In genomic region chr19:4531562-4532165, GRCh38 we compare ENCODE assay signal across 26 cellular contexts. TPM values are rescaled to one million over a fixed set of nuclear protein-coding genes. Genes with fewer than 3 reads are reported as not detected.
DNase-seq lines count a peak whose midpoint lies in the region; ATAC-seq, FAIRE-seq and TF ChIP-seq lines count a peak whose summit lies in the region.
"Had no signal": no experiment of that assay in that cellular context is flagged by ENCODE, and none has a peak within 500 bp of the region (broad histone marks: within the 10 kb centered on the region; RNA-seq: fewer than 3 reads in every experiment).

No MANE protein-coding gene starts in this region.

- POLR2A ChIA-PET in A549 (lab: Yijun Ruan, JAX), result no interaction called here
- POLR2A ChIA-PET in naive thymus-derived CD4-positive, alpha-beta T cell (lab: Charles Lee), result no interaction called here

- no peak overlapping the region for H3K27ac ChIP-seq in A549
- H3K27ac ChIP-seq in adrenal gland, result peak overlapping the region in 1 of 5 donors; percentile 5
- H3K27ac ChIP-seq in naive thymus-derived CD4-positive, alpha-beta T cell (ENCODE audit: low read depth, low read length), result no peak overlapping the region
- H3K27ac ChIP-seq: foreskin keratinocyte, hepatocyte, HL-60, left ventricle myocardium inferior, Peyer's patch, thoracic aorta had no signal

- H3K27ac Mint-ChIP-seq in naive thymus-derived CD4-positive, alpha-beta T cell, result no peak overlapping the region
- H3K27ac Mint-ChIP-seq: activated T-cell treated with anti-CD3 and anti-CD28 coated beads, Interleukin-2, amount 50 U/mL, for 24 hours; CD14-positive monocyte; T-helper 1 cell treated with Interleukin-12 subunit alpha and Interleukin-12 subunit beta and Interleukin-4 antibody, amounts not matched to agents 30 μg/mL and 1 μg/mL, for 36 hours had no signal

- no peak overlapping the region for H3K4me3 Mint-ChIP-seq in naive thymus-derived CD4-positive, alpha-beta T cell
- H3K4me3 Mint-ChIP-seq: activated T-cell treated with anti-CD3 and anti-CD28 coated beads, Interleukin-2, amount 50 U/mL, for 24 hours; neural crest cell; T-helper 1 cell treated with Interleukin-12 subunit alpha and Interleukin-12 subunit beta and Interleukin-4 antibody, amounts not matched to agents 30 μg/mL and 1 μg/mL, for 36 hours had no signal

- no peaks in the 10 kb centered on the region for H3K4me1 ChIP-seq in A549
- peaks cover 16% of the 10 kb centered on the region in 2 donors for H3K4me1 ChIP-seq in adrenal gland (replicated peaks in 1 of 2)
- H3K4me1 ChIP-seq in naive thymus-derived CD4-positive, alpha-beta T cell (ENCODE audit: control insufficient read depth in 2 of 2, insufficient read depth in 2 of 2, low read length in 2 of 2), result no peaks in the 10 kb centered on the region
- H3K4me1 ChIP-seq: foreskin keratinocyte had no signal

- DNase-seq in A549 (ENCODE audit: low read depth in 1 of 2, low spot score in 1 of 2), result no peak
- DNase-seq in DMS53 (lab: John Stamatoyannopoulos, UW), result peak; percentile 58
- peak in 5 of 7 donors; percentile 56 to 73 (median 66) for DNase-seq in adrenal gland
- DNase-seq in naive thymus-derived CD4-positive, alpha-beta T cell, result no peak
- DNase-seq in SW 1271 (lab: John Stamatoyannopoulos, UW), result no peak
- DNase-seq in amygdala (lab: John Stamatoyannopoulos, UW), result no peak
- DNase-seq in stimulated activated CD4-positive, alpha-beta T cell treated with anti-CD3 and anti-CD28 coated beads, Interleukin-12 subunit alpha, Interleukin-12 subunit beta, amount 100 ng/mL, for 4 hours, result no peak
- DNase-seq: activated CD4-positive, alpha-beta T cell treated with anti-CD3 and anti-CD28 coated beads for 4 hours; activated CD8-positive, alpha-beta memory T cell treated with anti-CD3 and anti-CD28 coated beads for 24 hours; activated naive CD4-positive, alpha-beta T cell; activated T-cell treated with anti-CD3 and anti-CD28 coated beads, Interleukin-2, amount 50 U/mL, for 24 hours; effector memory CD4-positive, alpha-beta T cell; foreskin keratinocyte; left ventricle myocardium inferior; NCI-H1048; NCI-H2029 treated with DMSO at 0.1 percent for 48 hours; NCI-H446 treated with DMSO at 0.1 percent for 48 hours; Peyer's patch had no signal

- TF ChIP-seq POLR2A in A549 (IDR thresholded peaks at IDR 0.05; ENCODE audit: low read length), result no peak
- no peak for TF ChIP-seq POLR2A in adrenal gland (IDR thresholded peaks at IDR 0.05)

- peaks cover 0 to 8% (median 5%) of the 10 kb centered on the region in 7 donors for H3K4me1 Mint-ChIP-seq in naive thymus-derived CD4-positive, alpha-beta T cell

- ATAC-seq in A549 (peak; percentile 38 to 45; a peak in 4 of 6 replicates), HG02884 (IDR thresholded peaks at IDR 0.05; ENCODE audit: unreplicated experiment) (no peak)
- ATAC-seq in naive thymus-derived CD4-positive, alpha-beta T cell, result peak; percentile 18
- ATAC-seq: foreskin keratinocyte had no signal

- TF ChIP-seq CTCF in A549 (IDR thresholded peaks at IDR 0.05), result no peak
- TF ChIP-seq CTCF in adrenal gland (IDR thresholded peaks at IDR 0.05), result no peak

- CTCF ChIA-PET in A549 (lab: Yijun Ruan, JAX), result interaction anchor here (2.8 kb wide), 1 partner anchor 8 kb away, joined by 12 read pairs; no protein-coding TSS in a partner anchor
- CTCF ChIA-PET in naive thymus-derived CD4-positive, alpha-beta T cell (lab: Charles Lee), result no interaction called here

- TF ChIP-seq RAD21 in A549 (conservative IDR thresholded peaks at IDR 0.05 in 1 of 2, IDR thresholded peaks at IDR 0.05 in 1 of 2), result no peak

- no peak for TF ChIP-seq EP300 in A549 (IDR thresholded peaks at IDR 0.05)

- H3K9me3 Mint-ChIP-seq in naive thymus-derived CD4-positive, alpha-beta T cell, result no peaks in the 10 kb centered on the region
- H3K9me3 Mint-ChIP-seq: activated T-cell treated with anti-CD3 and anti-CD28 coated beads, Interleukin-2, amount 50 U/mL, for 24 hours; neural crest cell; T-helper 1 cell treated with Interleukin-12 subunit alpha and Interleukin-12 subunit beta and Interleukin-4 antibody, amounts not matched to agents 30 μg/mL and 1 μg/mL, for 36 hours had no signal

- H3K36me3 Mint-ChIP-seq in naive thymus-derived CD4-positive, alpha-beta T cell, result no peaks in the 10 kb centered on the region
- H3K36me3 Mint-ChIP-seq: CD14-positive monocyte had no signal

- peaks cover 0 to 22% (median 12%) of the 10 kb centered on the region in 5 donors for H3K27me3 Mint-ChIP-seq in naive thymus-derived CD4-positive, alpha-beta T cell

- no peaks in the 10 kb centered on the region for H3K27me3 ChIP-seq in adrenal gland
- no peaks in the 10 kb centered on the region for H3K27me3 ChIP-seq in naive thymus-derived CD4-positive, alpha-beta T cell (ENCODE audit: control insufficient read depth in 2 of 2, insufficient read depth in 2 of 2, low read length in 2 of 2)
- H3K27me3 ChIP-seq: hepatocyte had no signal

- no peak overlapping the region for H3K4me3 ChIP-seq in A549
- no peak overlapping the region for H3K4me3 ChIP-seq in adrenal gland
- no peak overlapping the region for H3K4me3 ChIP-seq in naive thymus-derived CD4-positive, alpha-beta T cell (ENCODE audit: low read length)
- H3K4me3 ChIP-seq: hepatocyte, left ventricle myocardium inferior, Peyer's patch, thoracic aorta had no signal

- intact Hi-C loops in adrenal gland (cut with DNase I), result no loop called here
- intact Hi-C loops in naive thymus-derived CD4-positive, alpha-beta T cell (cut with micrococcal nuclease), result no loop called here

- FAIRE-seq in A549 (lab: Jason Lieb, UNC), result no peak
- FAIRE-seq: colon had no signal

- 63% methylated on average over 13 of the region's 28 CpGs for WGBS in A549 (ENCODE audit: missing lambda C conversion rate)
- 27 to 48% (median 39%) methylated on average over 14 to 28 of the region's 28 CpGs for WGBS in adrenal gland, 4 donors

- H3K36me3 ChIP-seq in adrenal gland (replicated peaks in 1 of 2), result no peaks in the 10 kb centered on the region
- no peaks in the 10 kb centered on the region for H3K36me3 ChIP-seq in naive thymus-derived CD4-positive, alpha-beta T cell (ENCODE audit: control insufficient read depth in 2 of 3, insufficient read depth in 3 of 3, low read length in 3 of 3)
- H3K36me3 ChIP-seq: left ventricle myocardium inferior, Peyer's patch, thoracic aorta had no signal

- H3K4me2 ChIP-seq in A549, result no peak overlapping the region
- H3K4me2 ChIP-seq: hepatocyte had no signal

- no peaks in the 10 kb centered on the region for H3K9me3 ChIP-seq in A549
- H3K9me3 ChIP-seq in adrenal gland (replicated peaks in 1 of 3), result no peaks in the 10 kb centered on the region
- H3K9me3 ChIP-seq in naive thymus-derived CD4-positive, alpha-beta T cell (ENCODE audit: control insufficient read depth in 2 of 3, low read length in 3 of 3), result no peaks in the 10 kb centered on the region
- H3K9me3 ChIP-seq: left ventricle myocardium inferior, Peyer's patch, thoracic aorta had no signal

RNA-seq across cellular contexts. Expression of gene PLIN5, which starts 3.4 kb away (rescaled TPM):
- polyA plus RNA-seq in A549 (2011; rRNA removed) (0.04 and 0.25 TPM in 2 replicates), A549 (2017; fragmentation: RNase III; extraction: RNeasy Plus Mini Kit Qiagen cat#74134 plus additional on column Dnase treatment) (0.08 to 0.11 TPM in 2 of 3 replicates, not detected in the other), adrenal gland (10 to 100 TPM in 1 of 3 donors, 1 to 10 TPM in 1, under 1 TPM in 1; 0.57 to 44.3 (median 9.0) TPM)
- 0.04 and 0.05 TPM in 2 replicates for polyA plus RNA-seq in A549 (2012; cell fraction: cytosol; rRNA removed)
- 0.31 and 0.49 TPM in 2 replicates for polyA plus RNA-seq in A549 (2012; cell fraction: nucleus; rRNA removed)
- polyA minus RNA-seq in A549 (2011; rRNA and poly(A)+ RNA removed), result not detected in 2 replicates
- 10 to 100 TPM in 4 of 8 donors, 1 to 10 TPM in 4; 1.5 to 47.6 (median 8.5) TPM for total RNA-seq in adrenal gland
- total RNA-seq in naive thymus-derived CD4-positive, alpha-beta T cell, result 1 to 10 TPM in 3 of 5 experiments, under 1 TPM in 1, not detected in 1; 0.24 to 1.9 (median 1.8) TPM
- polyA plus RNA-seq in naive thymus-derived CD4-positive, alpha-beta T cell, result under 1 TPM; 0.34 to 0.55 TPM
- total RNA-seq: foreskin keratinocyte had no signal
- polyA plus RNA-seq: foreskin keratinocyte had no signal

RNA-seq across cellular contexts. Expression of gene LRG1, which starts 8.2 kb away (rescaled TPM):
- polyA plus RNA-seq in A549 (2011; rRNA removed) (0.18 and 0.21 TPM in 2 replicates), A549 (2017; fragmentation: RNase III; extraction: RNeasy Plus Mini Kit Qiagen cat#74134 plus additional on column Dnase treatment) (0.03 to 0.04 TPM in 2 of 3 replicates, not detected in the other), adrenal gland (1 to 10 TPM in 2 of 3 donors, under 1 TPM in 1; 0.80 to 1.6 (median 1.2) TPM)
- 0.03 and 0.05 TPM in 2 replicates for polyA plus RNA-seq in A549 (2012; cell fraction: cytosol; rRNA removed)
- 0.05 and 0.09 TPM in 2 replicates for polyA plus RNA-seq in A549 (2012; cell fraction: nucleus; rRNA removed)
- polyA minus RNA-seq in A549 (2011; rRNA and poly(A)+ RNA removed), result 0.08 and 0.19 TPM in 2 replicates
- 10 to 100 TPM in 1 of 8 donors, 1 to 10 TPM in 5, under 1 TPM in 1, not detected in 1; 0.84 to 52.5 (median 3.9) TPM for total RNA-seq in adrenal gland
- 1 to 10 TPM in 1 of 5 experiments, under 1 TPM in 2, not detected in 2; 0.34 to 1.6 (median 0.66) TPM for total RNA-seq in naive thymus-derived CD4-positive, alpha-beta T cell
- under 1 TPM in 1 of 2 donors, not detected in 1; 0.06 TPM for polyA plus RNA-seq in naive thymus-derived CD4-positive, alpha-beta T cell

RNA-seq across cellular contexts. Expression of gene PLIN4, which starts 13.4 kb away (rescaled TPM):
- polyA plus RNA-seq in A549 (2011; rRNA removed) (0.04 and 0.07 TPM in 2 replicates), A549 (2017; fragmentation: RNase III; extraction: RNeasy Plus Mini Kit Qiagen cat#74134 plus additional on column Dnase treatment) (0.20 to 0.24 TPM (median 0.23 TPM) in 3 replicates), adrenal gland (10 to 100 TPM in 1 of 3 donors, 1 to 10 TPM in 1, under 1 TPM in 1; 0.09 to 25.4 (median 9.3) TPM)
- 0.07 and 0.10 TPM in 2 replicates for polyA plus RNA-seq in A549 (2012; cell fraction: cytosol; rRNA removed)
- 0.53 and 0.65 TPM in 2 replicates for polyA plus RNA-seq in A549 (2012; cell fraction: nucleus; rRNA removed)
- polyA minus RNA-seq in A549 (2011; rRNA and poly(A)+ RNA removed), result 0.05 TPM in 1 of 2 replicates, not detected in the other
- total RNA-seq in adrenal gland, result 1 to 10 TPM in 6 of 8 donors, under 1 TPM in 2; 0.54 to 9.1 (median 2.5) TPM
- total RNA-seq in naive thymus-derived CD4-positive, alpha-beta T cell, result under 1 TPM in 3 of 5 experiments, not detected in 2; 0.11 to 0.24 (median 0.16) TPM
- polyA plus RNA-seq in naive thymus-derived CD4-positive, alpha-beta T cell, result under 1 TPM; 0.08 to 0.11 TPM

RNA-seq across cellular contexts. Expression of gene SEMA6B, which starts 27.8 kb away (rescaled TPM):
- polyA plus RNA-seq in A549 (2011; rRNA removed) (5.4 and 5.7 TPM in 2 replicates), A549 (2017; fragmentation: RNase III; extraction: RNeasy Plus Mini Kit Qiagen cat#74134 plus additional on column Dnase treatment) (8.0 to 9.0 TPM (median 9.0 TPM) in 3 replicates), adrenal gland (10 to 100 TPM in 2 of 3 donors, 1 to 10 TPM in 1; 3.1 to 19.8 (median 15.9) TPM)
- polyA plus RNA-seq in A549 (2012; cell fraction: cytosol; rRNA removed), result 8.7 and 11.2 TPM in 2 replicates
- polyA plus RNA-seq in A549 (2012; cell fraction: nucleus; rRNA removed), result 10.1 and 12.4 TPM in 2 replicates
- polyA minus RNA-seq in A549 (2011; rRNA and poly(A)+ RNA removed), result 16.0 and 17.2 TPM in 2 replicates
- 10 to 100 TPM; 12.9 to 59.2 (median 40.5) TPM for total RNA-seq in adrenal gland
- total RNA-seq in naive thymus-derived CD4-positive, alpha-beta T cell, result 1 to 10 TPM in 3 of 5 experiments, under 1 TPM in 2; 0.22 to 2.4 (median 2.1) TPM
- polyA plus RNA-seq in naive thymus-derived CD4-positive, alpha-beta T cell, result not detected

RNA-seq across cellular contexts. Expression of gene HDGFL2, which starts 59.6 kb away (rescaled TPM):
- polyA plus RNA-seq in A549 (2011; rRNA removed), result 8.9 and 10.8 TPM in 2 replicates
- 26.0 and 26.6 TPM in 2 replicates for polyA plus RNA-seq in A549 (2012; cell fraction: cytosol; rRNA removed)
- polyA plus RNA-seq in A549 (2012; cell fraction: nucleus; rRNA removed), result 41.1 and 42.8 TPM in 2 replicates
- polyA plus RNA-seq in A549 (2017; fragmentation: RNase III; extraction: RNeasy Plus Mini Kit Qiagen cat#74134 plus additional on column Dnase treatment), result 29.6 to 36.1 TPM (median 34.3 TPM) in 3 replicates
- polyA minus RNA-seq in A549 (2011; rRNA and poly(A)+ RNA removed), result 10.1 and 11.1 TPM in 2 replicates
- 10 to 100 TPM; 29.9 to 54.6 (median 34.9) TPM for total RNA-seq in adrenal gland
- polyA plus RNA-seq in adrenal gland, result 10 to 100 TPM; 22.0 to 74.7 (median 55.8) TPM
- total RNA-seq in naive thymus-derived CD4-positive, alpha-beta T cell, result 10 to 100 TPM; 25.9 to 64.6 (median 34.6) TPM
- polyA plus RNA-seq in naive thymus-derived CD4-positive, alpha-beta T cell, result 10 to 100 TPM; 14.0 to 31.5 TPM

Comparison
In these comparisons a context has a peak if more than half of its experiments do, and no peak if none do; other contexts are left out.
1. DNase-seq: peak in DMS53 (single experiment) and adrenal gland (5 of 7); none in A549 (0 of 2), naive thymus-derived CD4-positive, alpha-beta T cell (0 of 9), SW 1271 (0 of 2), amygdala (0 of 56) and stimulated activated CD4-positive, alpha-beta T cell treated with anti-CD3 and anti-CD28 coated beads, Interleukin-12 subunit alpha, Interleukin-12 subunit beta, amount 100 ng/mL, for 4 hours (single experiment).